Comparison of ENCODE assay signal across 28 cellular contexts in genomic region chr3:168894204-168894603, GRCh38.
"Had no signal": no experiment of that assay in that cellular context is flagged by ENCODE, and none has a peak within 500 bp of the region (broad histone marks: within the 10 kb centered on the region; RNA-seq: fewer than 3 reads in every experiment).

No MANE protein-coding gene starts in this region.

- H3K27ac Mint-ChIP-seq: naive thymus-derived CD4-positive, alpha-beta T cell; natural killer cell; nephron progenitor cell; progenitor cell of endocrine pancreas; stimulated activated effector memory CD8-positive, alpha-beta T cell treated with anti-CD3 and anti-CD28 coated beads, Interleukin-12 subunit alpha, Interleukin-12 subunit beta, amount 100 ng/mL, for 72 hours; stimulated activated naive B cell treated with anti-CD40 and anti-IgM and Interleukin-4, amounts not matched to agents 10 μg/mL and 1 μg/mL and 100 μg/mL, for 72 hours; stimulated activated naive CD8-positive, alpha-beta T cell treated with anti-CD3 and anti-CD28 coated beads, Interleukin-15, Interleukin-2, amounts not matched to agents 100 ng/mL and 50 ng/mL, for 24 hours had no signal

- H3K4me3 ChIP-seq: ovary, psoas muscle, skin epidermis, stomach, thoracic aorta, thyroid gland, tibial nerve, upper lobe of left lung, uterus had no signal

- DNase-seq: naive thymus-derived CD4-positive, alpha-beta T cell; natural killer cell; nephron progenitor cell; occipital lobe; ovary; posterior cingulate gyrus; psoas muscle; right cardiac atrium; stimulated activated CD4-positive, alpha-beta T cell treated with anti-CD3 and anti-CD28 coated beads, Interleukin-15, amount 100 ng/mL, for 24 hours; stimulated activated CD4-positive, alpha-beta T cell treated with anti-CD3 and anti-CD28 coated beads, Interleukin-2, amount 100 ng/mL, for 24 hours; stimulated activated CD4-positive, alpha-beta T cell treated with anti-CD3 and anti-CD28 coated beads, Interleukin-2, amount 100 ng/mL, for 48 hours; stimulated activated CD4-positive, alpha-beta T cell treated with anti-CD3 and anti-CD28 coated beads, Interleukin-4, amount 100 ng/mL, for 24 hours; stimulated activated naive B cell treated with anti-CD40 and anti-IgM and Interleukin-4, amounts not matched to agents 10 μg/mL and 1 μg/mL and 100 μg/mL, for 72 hours; stimulated activated naive CD4-positive, alpha-beta T cell treated with Interleukin-2 at 50 U/mL for 16 hours; stomach; thyroid gland; trophoblast cell; upper lobe of left lung; uterus had no signal

- H3K36me3 Mint-ChIP-seq: naive thymus-derived CD4-positive, alpha-beta T cell; natural killer cell; stimulated activated effector memory CD8-positive, alpha-beta T cell treated with anti-CD3 and anti-CD28 coated beads, Interleukin-12 subunit alpha, Interleukin-12 subunit beta, amount 100 ng/mL, for 72 hours; stimulated activated naive B cell treated with anti-CD40 and anti-IgM and Interleukin-4, amounts not matched to agents 10 μg/mL and 1 μg/mL and 100 μg/mL, for 72 hours had no signal

- ATAC-seq: naive thymus-derived CD4-positive, alpha-beta T cell; natural killer cell; psoas muscle; right cardiac atrium; sciatic nerve; stimulated activated effector memory CD8-positive, alpha-beta T cell treated with anti-CD3 and anti-CD28 coated beads, Interleukin-12 subunit alpha, Interleukin-12 subunit beta, amount 100 ng/mL, for 72 hours; stimulated activated naive B cell treated with anti-CD40 and anti-IgM and Interleukin-4, amounts not matched to agents 10 μg/mL and 1 μg/mL and 100 μg/mL, for 72 hours had no signal

- H3K27me3 ChIP-seq: ovary, stomach, thyroid gland, tibial nerve, upper lobe of left lung, uterus had no signal

- H3K36me3 ChIP-seq: ovary, stomach, thoracic aorta, thyroid gland, tibial nerve, upper lobe of left lung, uterus had no signal

- H2AFZ ChIP-seq: parathyroid adenoma had no signal

- H3K9me3 ChIP-seq: ovary, psoas muscle, thyroid gland, uterus had no signal

- H3K79me2 ChIP-seq: parathyroid adenoma had no signal

- H3K27ac ChIP-seq: ovary, parathyroid adenoma, psoas muscle, skin epidermis, stomach, thoracic aorta, thyroid gland, tibial nerve, upper lobe of left lung, uterus had no signal

- H3K9ac ChIP-seq: parathyroid adenoma had no signal

- H3K27me3 Mint-ChIP-seq: naive thymus-derived CD4-positive, alpha-beta T cell; progenitor cell of endocrine pancreas; stimulated activated naive B cell treated with anti-CD40 and anti-IgM and Interleukin-4, amounts not matched to agents 10 μg/mL and 1 μg/mL and 100 μg/mL, for 72 hours; stimulated activated naive CD8-positive, alpha-beta T cell treated with anti-CD3 and anti-CD28 coated beads, Interleukin-15, Interleukin-2, amounts not matched to agents 100 ng/mL and 50 ng/mL, for 24 hours had no signal

- H3K4me1 Mint-ChIP-seq: natural killer cell; nephron progenitor cell; neural crest cell; stimulated activated effector memory CD8-positive, alpha-beta T cell treated with anti-CD3 and anti-CD28 coated beads, Interleukin-12 subunit alpha, Interleukin-12 subunit beta, amount 100 ng/mL, for 72 hours; stimulated activated naive B cell treated with anti-CD40 and anti-IgM and Interleukin-4, amounts not matched to agents 10 μg/mL and 1 μg/mL and 100 μg/mL, for 72 hours had no signal

- H3K4me3 Mint-ChIP-seq: naive thymus-derived CD4-positive, alpha-beta T cell; natural killer cell; nephron progenitor cell; neural crest cell; stimulated activated effector memory CD8-positive, alpha-beta T cell treated with anti-CD3 and anti-CD28 coated beads, Interleukin-12 subunit alpha, Interleukin-12 subunit beta, amount 100 ng/mL, for 72 hours; stimulated activated naive B cell treated with anti-CD40 and anti-IgM and Interleukin-4, amounts not matched to agents 10 μg/mL and 1 μg/mL and 100 μg/mL, for 72 hours; stimulated activated naive CD8-positive, alpha-beta T cell treated with anti-CD3 and anti-CD28 coated beads, Interleukin-15, Interleukin-2, amounts not matched to agents 100 ng/mL and 50 ng/mL, for 24 hours had no signal

- H3K4me1 ChIP-seq: parathyroid adenoma, psoas muscle, stomach, thyroid gland, tibial nerve, upper lobe of left lung, uterus had no signal
